ENCODE assay signal across 9 cellular contexts in the genomic region with DNA sequence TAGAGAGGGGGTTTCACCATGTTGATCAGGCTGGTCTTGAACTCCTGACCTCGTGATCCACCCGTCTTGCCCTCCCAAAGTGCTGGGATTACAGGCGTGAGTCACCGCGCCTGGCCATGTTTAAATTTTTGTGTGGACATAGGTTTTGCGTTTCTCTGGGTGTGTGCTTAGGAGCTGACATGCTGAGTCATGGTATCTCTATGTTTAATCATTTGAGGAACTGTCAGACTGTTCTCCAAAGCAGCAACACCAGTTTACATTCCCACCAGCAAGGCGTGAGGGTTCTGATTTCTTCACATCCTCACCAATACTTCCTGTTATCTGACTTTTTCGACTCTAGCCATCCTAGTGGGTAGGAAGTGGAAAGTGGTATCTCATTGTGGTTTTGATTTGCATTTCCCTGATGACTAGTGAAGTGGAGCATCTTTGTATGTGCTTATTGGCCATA.
DNase-seq lines count a peak whose midpoint lies in the region; ATAC-seq and TF ChIP-seq lines count a peak whose summit lies in the region.
"Had no signal": no experiment of that assay in that cellular context is flagged by ENCODE, and none has a peak within 500 bp of the region (broad histone marks: within the 10 kb centered on the region; RNA-seq: fewer than 3 reads in every experiment).

No MANE protein-coding gene starts in this region.

- H3K4me3 ChIP-seq in hepatocyte = no peak overlapping the region
- H3K4me3 ChIP-seq: thoracic aorta had no signal

- intact Hi-C loops in activated CD4-positive, alpha-beta memory T cell treated with anti-CD3 and anti-CD28 coated beads for 36 hours (cut with micrococcal nuclease) = loop anchor here (1.0 to 5.0 kb wide), 6 partner anchors 13 to 337 kb away; no protein-coding TSS in a partner anchor

- no peaks in the 10 kb centered on the region for H3K9me2 ChIP-seq in hepatocyte (replicated peaks; ENCODE audit: insufficient read depth)

- H3K27me3 ChIP-seq in hepatocyte = no peaks in the 10 kb centered on the region

- peak; percentile 56 for ATAC-seq in GM18868 (IDR thresholded peaks at IDR 0.05; ENCODE audit: unreplicated experiment)

- no peak for TF ChIP-seq CTCF in hepatocyte (IDR thresholded peaks at IDR 0.05; ENCODE audit: poor library complexity)

- no peak overlapping the region for H3K4me2 ChIP-seq in hepatocyte

- H4K20me1 ChIP-seq in hepatocyte (ENCODE audit: insufficient read depth, poor library complexity, severe bottlenecking) = no peaks in the 10 kb centered on the region

- no peaks in the 10 kb centered on the region for H3K36me3 ChIP-seq in hepatocyte (replicated peaks; ENCODE audit: insufficient read depth, low read depth)
- H3K36me3 ChIP-seq: thoracic aorta had no signal

- H3K79me2 ChIP-seq in hepatocyte = no peaks in the 10 kb centered on the region

- no peaks in the 10 kb centered on the region for H3K9me3 ChIP-seq in hepatocyte (ENCODE audit: low read depth)
- H3K9me3 ChIP-seq: thoracic aorta had no signal

- H3K27ac Mint-ChIP-seq in activated CD4-positive, alpha-beta memory T cell treated with anti-CD3 and anti-CD28 coated beads for 36 hours = peak overlapping the region; percentile 52

- DNase-seq in KG1 (lab: John Stamatoyannopoulos, UW) (peak; percentile 69), hepatocyte (ENCODE audit: low spot score) (peak; percentile 30), retina (no peak), DMS114 treated with DMSO at 0.1 percent for 48 hours (lab: John Stamatoyannopoulos, UW; ENCODE audit: unreplicated experiment) (no peak), NCI-H2107 (lab: John Stamatoyannopoulos, UW) (no peak), hippocampal formation (lab: John Stamatoyannopoulos, UW) (no peak)
- DNase-seq in activated CD4-positive, alpha-beta memory T cell treated with anti-CD3 and anti-CD28 coated beads for 36 hours = peak; percentile 64

- peaks cover 2% of the 10 kb centered on the region for H3K36me3 Mint-ChIP-seq in activated CD4-positive, alpha-beta memory T cell treated with anti-CD3 and anti-CD28 coated beads for 36 hours

- peaks cover 22% of the 10 kb centered on the region for H3K27me3 Mint-ChIP-seq in activated CD4-positive, alpha-beta memory T cell treated with anti-CD3 and anti-CD28 coated beads for 36 hours

- H2AFZ ChIP-seq in hepatocyte = no peak overlapping the region

- H3K4me1 Mint-ChIP-seq in activated CD4-positive, alpha-beta memory T cell treated with anti-CD3 and anti-CD28 coated beads for 36 hours (ENCODE audit: low read depth) = peaks cover 42% of the 10 kb centered on the region

- CTCF ChIA-PET in activated CD4-positive, alpha-beta memory T cell treated with anti-CD3 and anti-CD28 coated beads for 36 hours (lab: Charles Lee) = interaction anchor here (1.0 kb wide), 1 partner anchor 16 kb away, joined by 5 read pairs; no protein-coding TSS in a partner anchor

- H3K9me3 Mint-ChIP-seq in activated CD4-positive, alpha-beta memory T cell treated with anti-CD3 and anti-CD28 coated beads for 36 hours = peaks cover 10% of the 10 kb centered on the region

- WGBS in hepatocyte (ENCODE audit: low lambda C conversion rate, missing lambda C conversion rate) = 70% methylated on average over 8 of the region's 8 CpGs

- H3K27ac ChIP-seq in hepatocyte = no peak overlapping the region
- H3K27ac ChIP-seq: thoracic aorta had no signal

- no peak overlapping the region for H3K4me3 Mint-ChIP-seq in activated CD4-positive, alpha-beta memory T cell treated with anti-CD3 and anti-CD28 coated beads for 36 hours

- POLR2A ChIA-PET in activated CD4-positive, alpha-beta memory T cell treated with anti-CD3 and anti-CD28 coated beads for 36 hours (lab: Charles Lee) = no interaction called here

- H3K4me1 ChIP-seq in hepatocyte (ENCODE audit: insufficient read depth) = no peaks in the 10 kb centered on the region

Comparison
In these comparisons a context has a peak if more than half of its experiments do, and no peak if none do; other contexts are left out.
1. DNase-seq: peak in KG1 (single experiment), activated CD4-positive, alpha-beta memory T cell treated with anti-CD3 and anti-CD28 coated beads for 36 hours (single experiment) and hepatocyte (single experiment); none in retina (single experiment), DMS114 treated with DMSO at 0.1 percent for 48 hours (single experiment), NCI-H2107 (single experiment) and hippocampal formation (0 of 2).